ENCODE assay signal across 12 cellular contexts in genomic region chr2:63843791-63844190, GRCh38. TPM values are rescaled to one million over a fixed set of nuclear protein-coding genes. Genes with fewer than 3 reads are reported as not detected.
A peak's percentile ranks its signal among the peaks of the same experiment; 100 is the strongest.
DNase-seq lines count a peak whose midpoint lies in the region; ATAC-seq and TF ChIP-seq lines count a peak whose summit lies in the region.
"Had no signal": no experiment of that assay in that cellular context is flagged by ENCODE, and none has a peak within 500 bp of the region (broad histone marks: within the 10 kb centered on the region; RNA-seq: fewer than 3 reads in every experiment).

No MANE protein-coding gene starts in this region.

- CTCF ChIA-PET in Caco-2 (lab: Charles Lee): interaction anchor here (0.8 to 1.2 kb wide), 3 partner anchors 17 to 22 kb away, joined by 3 to 5 read pairs (median 3); no protein-coding TSS in a partner anchor

- H3K4me3 ChIP-seq in Caco-2 (ENCODE audit: low read depth, low read length) (peak overlapping the region; percentile 18), SJCRH30 (peak overlapping the region; percentile 75; the same call in 1 of the 2 replicates), epithelial cell of proximal tubule (ENCODE audit: low read depth, low read length) (peak overlapping the region; percentile 68), neuron (ENCODE audit: low read length) (peak overlapping the region; percentile 62)

- H3K36me3 ChIP-seq in Caco-2 (ENCODE audit: control insufficient read depth, insufficient read depth, low read length) (no peaks in the 10 kb centered on the region), SJCRH30 (peaks cover 16% of the 10 kb centered on the region), neuron (ENCODE audit: insufficient read depth, low read length) (peaks cover 2% of the 10 kb centered on the region)

- peaks cover 22% of the 10 kb centered on the region for H3K4me1 Mint-ChIP-seq in Caco-2 (ENCODE audit: low read depth, unreplicated experiment)

- H3K4me1 ChIP-seq in Caco-2 (peaks cover 40% of the 10 kb centered on the region), SJCRH30 (peaks cover 4% of the 10 kb centered on the region), neuron (ENCODE audit: insufficient read depth, low read length) (peaks cover 28% of the 10 kb centered on the region)

- intact Hi-C loops in Caco-2 (cut with micrococcal nuclease; ENCODE audit: unreplicated experiment): loop anchor here (5.0 kb wide), 1 partner anchor 231 kb away; no protein-coding TSS in a partner anchor

- no TSS peak for BruUV-seq in Caco-2 (replicated peaks; lab: Mats Ljungman, UMichigan)

- H3K27me3 Mint-ChIP-seq in Caco-2 (ENCODE audit: insufficient read depth, unreplicated experiment): no peaks in the 10 kb centered on the region

- H3K27me3 ChIP-seq in Caco-2 (replicated peaks; ENCODE audit: control insufficient read depth, insufficient read depth, low read length) (no peaks in the 10 kb centered on the region), SJCRH30 (no peaks in the 10 kb centered on the region), neuron (ENCODE audit: insufficient read depth, low read length) (no peaks in the 10 kb centered on the region)

- H2AFZ ChIP-seq in neuron (ENCODE audit: low read depth, low read length): no peak overlapping the region

- ATAC-seq in GM19395 (IDR thresholded peaks at IDR 0.05; ENCODE audit: unreplicated experiment): no peak

- no peaks in the 10 kb centered on the region for H3K9me3 Mint-ChIP-seq in Caco-2 (ENCODE audit: unreplicated experiment)

- H3K9me3 ChIP-seq in Caco-2 (no peaks in the 10 kb centered on the region), SJCRH30 (replicated peaks) (peaks cover 10% of the 10 kb centered on the region; the same call in 1 of the 2 replicates), neuron (ENCODE audit: low read length) (no peaks in the 10 kb centered on the region)

- H3K27ac ChIP-seq in SJCRH30 (no peak overlapping the region), substantia nigra (ENCODE audit: low read depth, low read length, poor library complexity, severe bottlenecking) (no peak overlapping the region)
- H3K27ac ChIP-seq: VCaP had no signal

- H3K27ac Mint-ChIP-seq in Caco-2 (ENCODE audit: unreplicated experiment): no peak overlapping the region

- H3K36me3 Mint-ChIP-seq in Caco-2 (ENCODE audit: insufficient read depth, unreplicated experiment): peaks cover 52% of the 10 kb centered on the region

- POLR2A ChIA-PET in Caco-2 (lab: Charles Lee): interaction anchor here (4.1 kb wide), 1 partner anchor 16 kb away, joined by 99 read pairs; no protein-coding TSS in a partner anchor

- peak overlapping the region; percentile 97 for H3K4me3 Mint-ChIP-seq in Caco-2 (ENCODE audit: unreplicated experiment)

- no peak for TF ChIP-seq CTCF in Caco-2 (IDR thresholded peaks at IDR 0.05; ENCODE audit: insufficient read depth in 1 of 2, low read depth in 1 of 2, low read length in 1 of 2, severe bottlenecking in 1 of 2, unreplicated experiment in 1 of 2)
- no peak for TF ChIP-seq CTCF in epithelial cell of proximal tubule (conservative IDR thresholded peaks at IDR 0.05; ENCODE audit: low read depth, low read length)

- DNase-seq in Caco-2: no peak
- DNase-seq in SJCRH30: no peak
- DNase-seq in epithelial cell of proximal tubule (ENCODE audit: low read depth): no peak
- DNase-seq in substantia nigra (lab: John Stamatoyannopoulos, UW): no peak
- DNase-seq in medulla oblongata (ENCODE audit: extremely low spot score): no peak
- no peak for DNase-seq in NCI-H2029 (lab: John Stamatoyannopoulos, UW)
- DNase-seq: central memory CD4-positive, alpha-beta T cell; NCI-H2227 treated with DMSO at 0.1 percent for 48 hours; stimulated activated CD4-positive, alpha-beta T cell treated with anti-CD3 and anti-CD28 coated beads, Interleukin-4, amount 100 ng/mL, for 24 hours had no signal

RNA-seq across cellular contexts. Expression of gene UGP2, which starts 2.1 kb away (rescaled TPM):
- 288 and 307 TPM in 2 replicates for total RNA-seq in Caco-2 (2022)
- 144 and 145 TPM in 2 replicates for total RNA-seq in SJCRH30 (2014; rRNA removed; shearing (Covaris generic))
- 72.6 and 107 TPM in 2 replicates for total RNA-seq in epithelial cell of proximal tubule

Comparison
In these comparisons a context has a peak if more than half of its experiments do, and no peak if none do; other contexts are left out.
1. H3K4me3 ChIP-seq: peak in every context shown above with its lines; median percentile 75 in SJCRH30; 68 in epithelial cell of proximal tubule; 62 in neuron; 18 in Caco-2.